19 cellular contexts compared by ENCODE assay signal in the genomic region with DNA sequence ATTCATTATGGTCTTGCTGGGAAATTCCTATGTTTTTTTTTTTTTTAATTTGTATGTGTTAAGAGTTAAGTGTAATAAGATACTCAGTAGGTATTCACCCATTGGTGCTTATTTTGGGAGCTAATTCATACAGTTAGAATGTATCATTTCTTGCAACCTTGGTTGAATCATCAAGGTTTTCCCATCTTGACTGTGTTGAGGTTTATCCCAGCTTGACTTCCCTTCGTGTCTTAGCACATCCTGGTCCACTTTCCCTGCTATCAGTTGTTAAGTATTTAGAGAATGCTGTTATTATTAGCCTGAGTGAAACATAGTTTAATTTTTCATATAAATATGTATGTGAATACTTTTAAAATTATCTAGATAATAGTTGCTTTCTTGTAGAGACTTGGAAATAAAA. TPM values are rescaled to one million over a fixed set of nuclear protein-coding genes. Genes with fewer than 3 reads are reported as not detected.
DNase-seq lines count a peak whose midpoint lies in the region; ATAC-seq and TF ChIP-seq lines count a peak whose summit lies in the region.
"Had no signal": no experiment of that assay in that cellular context is flagged by ENCODE, and none has a peak within 500 bp of the region (broad histone marks: within the 10 kb centered on the region; RNA-seq: fewer than 3 reads in every experiment).

No MANE protein-coding gene starts in this region.

- H3K4me1 ChIP-seq in SK-N-SH (ENCODE audit: control insufficient read depth in 1 of 2, insufficient read depth in 2 of 2, low read depth in 1 of 2, low read length in 1 of 2), result peaks cover 0 to 22% of the 10 kb centered on the region in 2 experiments; a peak in 3 of 4 replicates
- peaks cover 11% of the 10 kb centered on the region for H3K4me1 ChIP-seq in GM23338 (ENCODE audit: insufficient read depth)
- H3K4me1 ChIP-seq: HAP-1 had no signal

- DNase-seq in HFFc6 (no peak), SK-N-SH (no peak), epithelial cell of prostate (ENCODE audit: low read depth, low spot score) (peak; percentile 8), omental fat pad (ENCODE audit: low spot score) (no peak), GM23338 (ENCODE audit: low spot score) (no peak), GOT3 (lab: John Stamatoyannopoulos, UW) (no peak)
- no peak for DNase-seq in activated T-cell treated with anti-CD3 and anti-CD28 coated beads, Interleukin-2, amount 50 U/mL, for 24 hours
- DNase-seq: activated CD4-positive, alpha-beta T cell treated with anti-CD3 and anti-CD28 coated beads for 4 hours; amniotic stem cell; left colon; NCI-H2029; NCI-H510A; retina; stimulated activated CD4-positive, alpha-beta T cell treated with anti-CD3 and anti-CD28 coated beads, Interleukin-12 subunit alpha, Interleukin-12 subunit beta, amount 100 ng/mL, for 4 hours; SW 1271 had no signal

- no peak overlapping the region for H3K4me3 ChIP-seq in SK-N-SH (ENCODE audit: low read depth in 2 of 2, low read length in 1 of 2)
- H3K4me3 ChIP-seq in GM23338, result no peak overlapping the region
- H3K4me3 ChIP-seq: BLaER1, HAP-1, neural progenitor cell had no signal

- POLR2A ChIA-PET in SK-N-SH (lab: Yijun Ruan, JAX), result no interaction called here

- H3K4me1 Mint-ChIP-seq in HFFc6 (ENCODE audit: low read depth) (peaks cover 83% of the 10 kb centered on the region), GM23338 (peaks cover 31% of the 10 kb centered on the region)
- H3K4me1 Mint-ChIP-seq in activated T-cell treated with anti-CD3 and anti-CD28 coated beads, Interleukin-2, amount 50 U/mL, for 24 hours (ENCODE audit: low read depth), result peaks cover 79% of the 10 kb centered on the region

- H4K20me1 ChIP-seq in SK-N-SH (ENCODE audit: insufficient read depth), result peaks cover 98% of the 10 kb centered on the region
- H4K20me1 ChIP-seq in GM23338 (replicated peaks; ENCODE audit: insufficient read depth), result peaks cover 28% of the 10 kb centered on the region

- H3K27ac Mint-ChIP-seq in HFFc6 (peak overlapping the region; percentile 44), GM23338 (no peak overlapping the region)
- H3K27ac Mint-ChIP-seq in activated T-cell treated with anti-CD3 and anti-CD28 coated beads, Interleukin-2, amount 50 U/mL, for 24 hours, result no peak overlapping the region
- H3K27ac Mint-ChIP-seq: neural progenitor cell had no signal

- H3K27me3 ChIP-seq in SK-N-SH (ENCODE audit: insufficient read depth) (no peaks in the 10 kb centered on the region), GM23338 (ENCODE audit: insufficient read depth) (no peaks in the 10 kb centered on the region)
- H3K27me3 ChIP-seq: BLaER1, neural progenitor cell had no signal

- H3K4me2 ChIP-seq in SK-N-SH, result no peak overlapping the region
- no peak overlapping the region for H3K4me2 ChIP-seq in GM23338
- H3K4me2 ChIP-seq: BLaER1, neural progenitor cell had no signal

- peak overlapping the region; percentile 42; the same call in 1 of the 2 replicates for H3K4me3 Mint-ChIP-seq in HFFc6
- H3K4me3 Mint-ChIP-seq in activated T-cell treated with anti-CD3 and anti-CD28 coated beads, Interleukin-2, amount 50 U/mL, for 24 hours, result no peak overlapping the region
- no peak overlapping the region for H3K4me3 Mint-ChIP-seq in GM23338
- H3K4me3 Mint-ChIP-seq: neural progenitor cell had no signal

- no peak for TF ChIP-seq EP300 in SK-N-SH (IDR thresholded peaks at IDR 0.05; ENCODE audit: borderline replicate concordance in 1 of 2, low read depth in 1 of 2, low read length in 1 of 2)

- CTCF ChIA-PET in SK-N-SH (lab: Yijun Ruan, JAX), result interaction anchor here (0.7 kb wide), 1 partner anchor 179 kb away, joined by 4 read pairs; no protein-coding TSS in a partner anchor

- no peaks in the 10 kb centered on the region for H3K9me3 Mint-ChIP-seq in HFFc6
- H3K9me3 Mint-ChIP-seq in activated T-cell treated with anti-CD3 and anti-CD28 coated beads, Interleukin-2, amount 50 U/mL, for 24 hours, result no peaks in the 10 kb centered on the region
- no peaks in the 10 kb centered on the region for H3K9me3 Mint-ChIP-seq in GM23338

- WGBS in SK-N-SH (ENCODE audit: low lambda C conversion rate), result 31% methylated on average over 1 of the region's 1 CpG

- H3K27me3 Mint-ChIP-seq in HFFc6 (ENCODE audit: insufficient read depth), result no peaks in the 10 kb centered on the region
- H3K27me3 Mint-ChIP-seq in activated T-cell treated with anti-CD3 and anti-CD28 coated beads, Interleukin-2, amount 50 U/mL, for 24 hours, result no peaks in the 10 kb centered on the region
- H3K27me3 Mint-ChIP-seq in GM23338 (ENCODE audit: insufficient read depth, low read depth, poor library complexity), result peaks cover 1% of the 10 kb centered on the region

- H3K36me3 ChIP-seq in SK-N-SH (replicated peaks in 1 of 2; ENCODE audit: control insufficient read depth in 1 of 2, insufficient read depth in 2 of 2, low read length in 1 of 2) (peaks cover 0 to 25% of the 10 kb centered on the region in 2 experiments), GM23338 (ENCODE audit: insufficient read depth) (no peaks in the 10 kb centered on the region)
- H3K36me3 ChIP-seq: HAP-1, neural progenitor cell had no signal

- 0 out of 2 replicates have a peak overlapping the region, but pooled peaks have one; percentile 9 for H3K9ac ChIP-seq in SK-N-SH
- H3K9ac ChIP-seq: BLaER1, neural progenitor cell had no signal

- no peak overlapping the region for H2AFZ ChIP-seq in SK-N-SH (ENCODE audit: low read depth)
- H2AFZ ChIP-seq in GM23338, result no peak overlapping the region
- H2AFZ ChIP-seq: neural progenitor cell had no signal

- peaks cover 22% of the 10 kb centered on the region for H3K36me3 Mint-ChIP-seq in HFFc6 (ENCODE audit: low read depth)
- peaks cover 41% of the 10 kb centered on the region for H3K36me3 Mint-ChIP-seq in activated T-cell treated with anti-CD3 and anti-CD28 coated beads, Interleukin-2, amount 50 U/mL, for 24 hours (ENCODE audit: low read depth)
- no peaks in the 10 kb centered on the region; the same call in 2 of the 3 replicates for H3K36me3 Mint-ChIP-seq in GM23338 (ENCODE audit: low read depth)

- H3K9me2 ChIP-seq in SK-N-SH (no peaks in the 10 kb centered on the region), GM23338 (ENCODE audit: insufficient read depth) (no peaks in the 10 kb centered on the region)

- H3K9me3 ChIP-seq in SK-N-SH, result no peaks in the 10 kb centered on the region
- H3K9me3 ChIP-seq: HAP-1 had no signal

- peak; percentile 90 for ATAC-seq in omental fat pad (ENCODE audit: low FRiP score)
- ATAC-seq in GM23338, result no peak
- ATAC-seq in HG03095 (IDR thresholded peaks at IDR 0.05; ENCODE audit: unreplicated experiment), result no peak
- ATAC-seq: left colon had no signal

- H3K27ac ChIP-seq in SK-N-SH (ENCODE audit: low read depth in 2 of 2, low read length in 1 of 2), result peak overlapping the region in 1 of 2 experiments; percentile 34; a peak in 2 of 4 replicates
- peak overlapping the region; percentile 20 for H3K27ac ChIP-seq in epithelial cell of prostate
- no peak overlapping the region for H3K27ac ChIP-seq in GM23338 (ENCODE audit: low read depth)
- H3K27ac ChIP-seq: BLaER1, neural progenitor cell had no signal

- no peak for TF ChIP-seq CTCF in HFFc6 (IDR thresholded peaks at IDR 0.05)
- TF ChIP-seq CTCF in SK-N-SH (IDR thresholded peaks at IDR 0.05), result no peak
- TF ChIP-seq CTCF in omental fat pad (IDR thresholded peaks at IDR 0.05), result no peak
- no peak for TF ChIP-seq CTCF in GM23338 (conservative IDR thresholded peaks at IDR 0.05; ENCODE audit: low read depth in 2 of 2)

- no peak for TF ChIP-seq RAD21 in SK-N-SH (IDR thresholded peaks at IDR 0.05; ENCODE audit: low read length)

- H3K79me2 ChIP-seq in SK-N-SH (ENCODE audit: insufficient read depth) (peaks cover 100% of the 10 kb centered on the region), GM23338 (replicated peaks; ENCODE audit: insufficient read depth) (peaks cover 100% of the 10 kb centered on the region)

- peaks cover 23% of the 10 kb centered on the region for H3F3A ChIP-seq in SK-N-SH (replicated peaks; ENCODE audit: insufficient read depth)
- H3F3A ChIP-seq in GM23338 (replicated peaks; ENCODE audit: low read depth), result no peaks in the 10 kb centered on the region

TF ChIP-seq in SK-N-SH, 30 proteins besides CTCF, POLR2A, EP300 and RAD21:
- TF ChIP-seq TCF12 (IDR thresholded peaks at IDR 0.05) (peak; percentile 13; the same call in 1 of the 2 replicates), ELF1 (IDR thresholded peaks at IDR 0.05) (no peak), JUND (IDR thresholded peaks at IDR 0.05) (peak; percentile 34; the same call in 1 of the 2 replicates), GABPA (IDR thresholded peaks at IDR 0.05; ENCODE audit: low read depth) (no peak), FOSL2 (IDR thresholded peaks at IDR 0.05; ENCODE audit: borderline replicate concordance, low read depth) (peak; percentile 17; the same call in 1 of the 2 replicates)
- TF ChIP-seq, protein P1, sequence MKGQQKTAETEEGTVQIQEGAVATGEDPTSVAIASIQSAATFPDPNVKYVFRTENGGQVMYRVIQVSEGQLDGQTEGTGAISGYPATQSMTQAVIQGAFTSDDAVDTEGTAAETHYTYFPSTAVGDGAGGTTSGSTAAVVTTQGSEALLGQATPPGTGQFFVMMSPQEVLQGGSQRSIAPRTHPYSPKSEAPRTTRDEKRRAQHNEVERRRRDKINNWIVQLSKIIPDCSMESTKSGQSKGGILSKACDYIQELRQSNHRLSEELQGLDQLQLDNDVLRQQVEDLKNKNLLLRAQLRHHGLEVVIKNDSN (IDR thresholded peaks at IDR 0.05; ENCODE audit: borderline replicate concordance, low read depth), result no peak
TF ChIP-seq in SK-N-SH: peak in this region for 3.

TF ChIP-seq in GM23338, 12 proteins besides CTCF, POLR2A, EP300 and RAD21 (continues in another document):
- TF ChIP-seq JUNB (IDR thresholded peaks at IDR 0.05; ENCODE audit: unreplicated experiment) (no peak), POLR2AphosphoS5 (IDR thresholded peaks at IDR 0.05; ENCODE audit: low read depth) (no peak), ZNF114 (CRISPR knock-in tag; IDR thresholded peaks at IDR 0.05) (no peak), CREB1 (CRISPR knock-in tag; IDR thresholded peaks at IDR 0.05; ENCODE audit: low read depth) (no peak)
- TF ChIP-seq, protein P2, sequence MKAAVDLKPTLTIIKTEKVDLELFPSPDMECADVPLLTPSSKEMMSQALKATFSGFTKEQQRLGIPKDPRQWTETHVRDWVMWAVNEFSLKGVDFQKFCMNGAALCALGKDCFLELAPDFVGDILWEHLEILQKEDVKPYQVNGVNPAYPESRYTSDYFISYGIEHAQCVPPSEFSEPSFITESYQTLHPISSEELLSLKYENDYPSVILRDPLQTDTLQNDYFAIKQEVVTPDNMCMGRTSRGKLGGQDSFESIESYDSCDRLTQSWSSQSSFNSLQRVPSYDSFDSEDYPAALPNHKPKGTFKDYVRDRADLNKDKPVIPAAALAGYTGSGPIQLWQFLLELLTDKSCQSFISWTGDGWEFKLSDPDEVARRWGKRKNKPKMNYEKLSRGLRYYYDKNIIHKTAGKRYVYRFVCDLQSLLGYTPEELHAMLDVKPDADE (IDR thresholded peaks at IDR 0.05), result no peak

RNA-seq across cellular contexts. Expression of a gene that starts 20.8 kb away (rescaled TPM):
- 10 to 100 TPM; 43.3 to 53.9 (median 45.7) TPM for total RNA-seq in HFFc6 (2021; fragmentation: NEBNext Ultra II Directional; extraction: Animal tissue kit (Norgen Biotek cat#: 25700))
- polyA plus RNA-seq in SK-N-SH (2012; rRNA removed), result 29.0 and 37.4 TPM in 2 replicates
- polyA plus RNA-seq in SK-N-SH (2012; cell fraction: cytosol; rRNA removed), result 44.9 and 56.9 TPM in 2 replicates
- polyA plus RNA-seq in SK-N-SH (2012; cell fraction: nucleus; rRNA removed), result 10.1 and 17.6 TPM in 2 replicates
- total RNA-seq in omental fat pad, result 10 to 100 TPM; 14.0 to 26.8 (median 17.9) TPM
- 43.5 and 51.9 TPM in 2 replicates for total RNA-seq in GM23338 (2014; rRNA removed; shearing (Covaris generic))
- polyA plus RNA-seq in GM23338 (2016; fragmentation: Nextera tagmentation; extraction: Ambion mirVana), result 220 and 231 TPM in 2 replicates
